In the genomic region with DNA sequence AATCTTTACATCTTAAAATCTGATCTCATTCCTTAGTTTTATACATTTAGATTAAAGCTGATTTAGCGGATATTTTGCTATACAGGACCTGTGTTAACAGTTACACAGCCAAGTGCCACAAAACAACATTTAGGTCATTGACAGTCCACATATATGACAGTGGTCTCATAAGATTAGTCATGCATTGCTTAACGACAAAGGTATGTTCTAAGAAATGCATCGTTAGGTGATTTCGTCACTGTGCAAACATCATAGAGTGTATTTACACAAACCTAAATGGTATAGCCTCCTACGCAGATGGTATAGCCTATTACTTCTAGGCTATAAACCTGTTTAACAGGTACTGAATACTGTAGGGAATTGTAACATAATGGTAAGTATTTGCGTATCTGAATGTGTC, we compare ENCODE assay signal across 1 cellular context.
A peak's percentile ranks its signal among the peaks of the same experiment; 100 is the strongest.
TF ChIP-seq lines count a peak whose summit lies in the region.

No MANE protein-coding gene starts in this region.

TF ChIP-seq in HEK293, 187 proteins besides CTCF, POLR2A, EP300 and RAD21 (continued from another document and continues in another):
- TF ChIP-seq SCRT1 (tag by site-specific recombination; IDR thresholded peaks at IDR 0.05; ENCODE audit: borderline replicate concordance): peak; percentile 72
- TF ChIP-seq ZNF311 (tag by site-specific recombination; IDR thresholded peaks at IDR 0.05; ENCODE audit: borderline replicate concordance): no peak
- TF ChIP-seq ZNF404 (tag by site-specific recombination; IDR thresholded peaks at IDR 0.05): no peak
- no peak for TF ChIP-seq ZFP3 (tag by site-specific recombination; IDR thresholded peaks at IDR 0.05; ENCODE audit: low read depth)
- peak; percentile 79 for TF ChIP-seq ZNF184 (tag by site-specific recombination; IDR thresholded peaks at IDR 0.05)
- peak; percentile 11; the same call in 1 of the 2 replicates for TF ChIP-seq IKZF3 (tag by site-specific recombination; IDR thresholded peaks at IDR 0.05)
- TF ChIP-seq TCF7L2 (IDR thresholded peaks at IDR 0.05; ENCODE audit: borderline replicate concordance, low read depth, low read length): no peak
- TF ChIP-seq ZNF670 (tag by site-specific recombination; IDR thresholded peaks at IDR 0.05; ENCODE audit: low read depth): no peak
- no peak for TF ChIP-seq SALL2 (tag by site-specific recombination; IDR thresholded peaks at IDR 0.05; ENCODE audit: borderline replicate concordance)
- no peak for TF ChIP-seq ZNF121 (tag by site-specific recombination; IDR thresholded peaks at IDR 0.05)
- no peak for TF ChIP-seq ZNF548 (tag by site-specific recombination; IDR thresholded peaks at IDR 0.05)
- peak; percentile 18; the same call in 1 of the 2 replicates for TF ChIP-seq ZNF449 (tag by site-specific recombination; IDR thresholded peaks at IDR 0.05)
- TF ChIP-seq, protein P1, sequence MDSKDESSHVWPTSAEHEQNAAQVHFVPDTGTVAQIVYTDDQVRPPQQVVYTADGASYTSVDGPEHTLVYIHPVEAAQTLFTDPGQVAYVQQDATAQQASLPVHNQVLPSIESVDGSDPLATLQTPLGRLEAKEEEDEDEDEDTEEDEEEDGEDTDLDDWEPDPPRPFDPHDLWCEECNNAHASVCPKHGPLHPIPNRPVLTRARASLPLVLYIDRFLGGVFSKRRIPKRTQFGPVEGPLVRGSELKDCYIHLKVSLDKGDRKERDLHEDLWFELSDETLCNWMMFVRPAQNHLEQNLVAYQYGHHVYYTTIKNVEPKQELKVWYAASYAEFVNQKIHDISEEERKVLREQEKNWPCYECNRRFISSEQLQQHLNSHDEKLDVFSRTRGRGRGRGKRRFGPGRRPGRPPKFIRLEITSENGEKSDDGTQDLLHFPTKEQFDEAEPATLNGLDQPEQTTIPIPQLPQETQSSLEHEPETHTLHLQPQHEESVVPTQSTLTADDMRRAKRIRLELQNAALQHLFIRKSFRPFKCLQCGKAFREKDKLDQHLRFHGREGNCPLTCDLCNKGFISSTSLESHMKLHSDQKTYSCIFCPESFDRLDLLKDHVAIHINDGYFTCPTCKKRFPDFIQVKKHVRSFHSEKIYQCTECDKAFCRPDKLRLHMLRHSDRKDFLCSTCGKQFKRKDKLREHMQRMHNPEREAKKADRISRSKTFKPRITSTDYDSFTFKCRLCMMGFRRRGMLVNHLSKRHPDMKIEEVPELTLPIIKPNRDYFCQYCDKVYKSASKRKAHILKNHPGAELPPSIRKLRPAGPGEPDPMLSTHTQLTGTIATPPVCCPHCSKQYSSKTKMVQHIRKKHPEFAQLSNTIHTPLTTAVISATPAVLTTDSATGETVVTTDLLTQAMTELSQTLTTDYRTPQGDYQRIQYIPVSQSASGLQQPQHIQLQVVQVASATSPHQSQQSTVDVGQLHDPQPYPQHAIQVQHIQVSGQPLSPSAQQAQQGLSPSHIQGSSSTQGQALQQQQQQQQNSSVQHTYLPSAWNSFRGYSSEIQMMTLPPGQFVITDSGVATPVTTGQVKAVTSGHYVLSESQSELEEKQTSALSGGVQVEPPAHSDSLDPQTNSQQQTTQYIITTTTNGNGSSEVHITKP (tag by site-specific recombination; IDR thresholded peaks at IDR 0.05): peak; percentile 98
- TF ChIP-seq, protein P2, sequence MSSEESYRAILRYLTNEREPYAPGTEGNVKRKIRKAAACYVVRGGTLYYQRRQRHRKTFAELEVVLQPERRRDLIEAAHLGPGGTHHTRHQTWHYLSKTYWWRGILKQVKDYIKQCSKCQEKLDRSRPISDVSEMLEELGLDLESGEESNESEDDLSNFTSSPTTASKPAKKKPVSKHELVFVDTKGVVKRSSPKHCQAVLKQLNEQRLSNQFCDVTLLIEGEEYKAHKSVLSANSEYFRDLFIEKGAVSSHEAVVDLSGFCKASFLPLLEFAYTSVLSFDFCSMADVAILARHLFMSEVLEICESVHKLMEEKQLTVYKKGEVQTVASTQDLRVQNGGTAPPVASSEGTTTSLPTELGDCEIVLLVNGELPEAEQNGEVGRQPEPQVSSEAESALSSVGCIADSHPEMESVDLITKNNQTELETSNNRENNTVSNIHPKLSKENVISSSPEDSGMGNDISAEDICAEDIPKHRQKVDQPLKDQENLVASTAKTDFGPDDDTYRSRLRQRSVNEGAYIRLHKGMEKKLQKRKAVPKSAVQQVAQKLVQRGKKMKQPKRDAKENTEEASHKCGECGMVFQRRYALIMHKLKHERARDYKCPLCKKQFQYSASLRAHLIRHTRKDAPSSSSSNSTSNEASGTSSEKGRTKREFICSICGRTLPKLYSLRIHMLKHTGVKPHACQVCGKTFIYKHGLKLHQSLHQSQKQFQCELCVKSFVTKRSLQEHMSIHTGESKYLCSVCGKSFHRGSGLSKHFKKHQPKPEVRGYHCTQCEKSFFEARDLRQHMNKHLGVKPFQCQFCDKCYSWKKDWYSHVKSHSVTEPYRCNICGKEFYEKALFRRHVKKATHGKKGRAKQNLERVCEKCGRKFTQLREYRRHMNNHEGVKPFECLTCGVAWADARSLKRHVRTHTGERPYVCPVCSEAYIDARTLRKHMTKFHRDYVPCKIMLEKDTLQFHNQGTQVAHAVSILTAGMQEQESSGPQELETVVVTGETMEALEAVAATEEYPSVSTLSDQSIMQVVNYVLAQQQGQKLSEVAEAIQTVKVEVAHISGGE (tag by site-specific recombination; conservative IDR thresholded peaks at IDR 0.05; ENCODE audit: low read depth): no peak
- TF ChIP-seq ZBTB20 (tag by site-specific recombination; IDR thresholded peaks at IDR 0.05): no peak
- peak; percentile 82; the same call in 1 of the 2 replicates for TF ChIP-seq ZNF792 (tag by site-specific recombination; IDR thresholded peaks at IDR 0.05)
- no peak for TF ChIP-seq ZNF140 (tag by site-specific recombination; IDR thresholded peaks at IDR 0.05)
- no peak for TF ChIP-seq ZNF202 (tag by site-specific recombination; IDR thresholded peaks at IDR 0.05; ENCODE audit: borderline replicate concordance)
- TF ChIP-seq ZSCAN23 (tag by site-specific recombination; IDR thresholded peaks at IDR 0.05): peak; percentile 90
- TF ChIP-seq ZNF600 (tag by site-specific recombination; IDR thresholded peaks at IDR 0.05): no peak
- peak; percentile 78 for TF ChIP-seq ZNF660 (tag by site-specific recombination; IDR thresholded peaks at IDR 0.05)
- TF ChIP-seq ZNF561 (tag by site-specific recombination; IDR thresholded peaks at IDR 0.05; ENCODE audit: borderline replicate concordance): peak; percentile 66; the same call in 1 of the 2 replicates
- TF ChIP-seq MYNN (tag by site-specific recombination; IDR thresholded peaks at IDR 0.05; ENCODE audit: borderline replicate concordance): no peak
- no peak for TF ChIP-seq ZNF174 (tag by site-specific recombination; IDR thresholded peaks at IDR 0.05)
- TF ChIP-seq ZNF221 (tag by site-specific recombination; IDR thresholded peaks at IDR 0.05; ENCODE audit: borderline replicate concordance): no peak
- no peak for TF ChIP-seq REPIN1 (tag by site-specific recombination; IDR thresholded peaks at IDR 0.05; ENCODE audit: low read depth)
- no peak for TF ChIP-seq ZBTB49 (tag by site-specific recombination; IDR thresholded peaks at IDR 0.05; ENCODE audit: low read depth)
- peak; percentile 61; the same call in 1 of the 2 replicates for TF ChIP-seq ZNF2 (tag by site-specific recombination; IDR thresholded peaks at IDR 0.05)
- peak; percentile 74; the same call in 1 of the 2 replicates for TF ChIP-seq OVOL3 (tag by site-specific recombination; IDR thresholded peaks at IDR 0.05)
- peak; percentile 82; the same call in 1 of the 2 replicates for TF ChIP-seq BCL6B (tag by site-specific recombination; IDR thresholded peaks at IDR 0.05)
- TF ChIP-seq, protein P3, sequence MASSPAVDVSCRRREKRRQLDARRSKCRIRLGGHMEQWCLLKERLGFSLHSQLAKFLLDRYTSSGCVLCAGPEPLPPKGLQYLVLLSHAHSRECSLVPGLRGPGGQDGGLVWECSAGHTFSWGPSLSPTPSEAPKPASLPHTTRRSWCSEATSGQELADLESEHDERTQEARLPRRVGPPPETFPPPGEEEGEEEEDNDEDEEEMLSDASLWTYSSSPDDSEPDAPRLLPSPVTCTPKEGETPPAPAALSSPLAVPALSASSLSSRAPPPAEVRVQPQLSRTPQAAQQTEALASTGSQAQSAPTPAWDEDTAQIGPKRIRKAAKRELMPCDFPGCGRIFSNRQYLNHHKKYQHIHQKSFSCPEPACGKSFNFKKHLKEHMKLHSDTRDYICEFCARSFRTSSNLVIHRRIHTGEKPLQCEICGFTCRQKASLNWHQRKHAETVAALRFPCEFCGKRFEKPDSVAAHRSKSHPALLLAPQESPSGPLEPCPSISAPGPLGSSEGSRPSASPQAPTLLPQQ (tag by site-specific recombination; IDR thresholded peaks at IDR 0.05): peak; percentile 65; the same call in 1 of the 2 replicates
- TF ChIP-seq ZNF776 (tag by site-specific recombination; IDR thresholded peaks at IDR 0.05; ENCODE audit: borderline replicate concordance): no peak
- no peak for TF ChIP-seq ZNF768 (tag by site-specific recombination; IDR thresholded peaks at IDR 0.05)
- TF ChIP-seq TRIM28 (IDR thresholded peaks at IDR 0.05; ENCODE audit: borderline replicate concordance, low read length): peak; percentile 85; the same call in 1 of the 2 replicates
- no peak for TF ChIP-seq ZFP37 (tag by site-specific recombination; IDR thresholded peaks at IDR 0.05)
- TF ChIP-seq, protein P4, sequence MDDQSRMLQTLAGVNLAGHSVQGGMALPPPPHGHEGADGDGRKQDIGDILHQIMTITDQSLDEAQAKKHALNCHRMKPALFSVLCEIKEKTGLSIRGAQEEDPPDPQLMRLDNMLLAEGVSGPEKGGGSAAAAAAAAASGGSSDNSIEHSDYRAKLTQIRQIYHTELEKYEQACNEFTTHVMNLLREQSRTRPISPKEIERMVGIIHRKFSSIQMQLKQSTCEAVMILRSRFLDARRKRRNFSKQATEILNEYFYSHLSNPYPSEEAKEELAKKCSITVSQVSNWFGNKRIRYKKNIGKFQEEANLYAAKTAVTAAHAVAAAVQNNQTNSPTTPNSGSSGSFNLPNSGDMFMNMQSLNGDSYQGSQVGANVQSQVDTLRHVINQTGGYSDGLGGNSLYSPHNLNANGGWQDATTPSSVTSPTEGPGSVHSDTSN (CRISPR knock-in tag; IDR thresholded peaks at IDR 0.05): no peak
- TF ChIP-seq ZSCAN30 (tag by site-specific recombination; IDR thresholded peaks at IDR 0.05): peak; percentile 54; the same call in 1 of the 2 replicates
- no peak for TF ChIP-seq ELK4 (IDR thresholded peaks at IDR 0.05; ENCODE audit: borderline replicate concordance, low read depth, low read length)
- TF ChIP-seq ZBTB8A (tag by site-specific recombination; IDR thresholded peaks at IDR 0.05): no peak
- no peak for TF ChIP-seq ZNF596 (tag by site-specific recombination; IDR thresholded peaks at IDR 0.05)
- TF ChIP-seq ZNF555 (tag by site-specific recombination; conservative IDR thresholded peaks at IDR 0.05): no peak
- no peak for TF ChIP-seq ZNF169 (tag by site-specific recombination; IDR thresholded peaks at IDR 0.05)
- TF ChIP-seq ZSCAN18 (tag by site-specific recombination; IDR thresholded peaks at IDR 0.05): no peak
- no peak for TF ChIP-seq HOXA7 (CRISPR knock-in tag; IDR thresholded peaks at IDR 0.05; ENCODE audit: borderline replicate concordance)
- no peak for TF ChIP-seq ZNF621 (tag by site-specific recombination; IDR thresholded peaks at IDR 0.05)
